Comparison of ENCODE assay signal across 4 cellular contexts in the genomic region with DNA sequence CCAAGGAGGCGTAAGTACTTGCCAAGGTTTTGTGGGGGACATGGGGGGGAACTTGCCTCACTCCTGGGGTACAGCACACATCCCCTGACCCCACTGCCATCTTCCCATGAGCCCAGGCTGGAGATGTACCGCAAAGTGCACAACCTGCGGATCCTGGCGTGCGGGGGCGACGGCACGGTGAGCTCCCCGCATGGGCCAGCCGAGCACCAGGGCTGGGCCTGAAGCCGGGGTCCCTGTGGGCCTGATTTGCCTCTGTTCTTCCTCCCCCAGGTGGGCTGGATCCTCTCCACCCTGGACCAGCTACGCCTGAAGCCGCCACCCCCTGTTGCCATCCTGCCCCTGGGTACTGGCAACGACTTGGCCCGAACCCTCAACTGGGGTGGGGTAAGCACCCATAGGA. TPM values are rescaled to one million over a fixed set of nuclear protein-coding genes. Genes with fewer than 3 reads are reported as not detected.
"Had no signal": no experiment of that assay in that cellular context is flagged by ENCODE, and none has a peak within 500 bp of the region (broad histone marks: within the 10 kb centered on the region; RNA-seq: fewer than 3 reads in every experiment).

No MANE protein-coding gene starts in this region.

RNA-seq across cellular contexts. Expression of a gene that starts 19.1 kb away (rescaled TPM):
- total RNA-seq: psoas muscle, renal cortical epithelial cell, right lobe of liver, skeletal muscle tissue had no signal
- polyA plus RNA-seq: psoas muscle had no signal
